In genomic region chr18:69638056-69638455, GRCh38 we compare ENCODE assay signal across 8 cellular contexts.
"Had no signal": no experiment of that assay in that cellular context is flagged by ENCODE, and none has a peak within 500 bp of the region (broad histone marks: within the 10 kb centered on the region; RNA-seq: fewer than 3 reads in every experiment).

No MANE protein-coding gene starts in this region.

- H3K27me3 Mint-ChIP-seq: IgD-negative memory B cell had no signal

- H3K4me1 Mint-ChIP-seq: IgD-negative memory B cell had no signal

- H3K36me3 Mint-ChIP-seq: IgD-negative memory B cell had no signal

- H3K27ac Mint-ChIP-seq: GM23338, H9, IgD-negative memory B cell had no signal

- DNase-seq: H9, HCEC 1CT, KG1 had no signal

- FAIRE-seq: H1, H54, HTR-8/SVneo had no signal

- ATAC-seq: GM23338 had no signal

- H3K9me3 Mint-ChIP-seq: GM23338, H9, IgD-negative memory B cell had no signal

- H3K4me2 ChIP-seq: GM23338 had no signal

- H3K4me3 Mint-ChIP-seq: GM23338, H9, IgD-negative memory B cell had no signal

- H2AFZ ChIP-seq: GM23338 had no signal

- H3K4me3 ChIP-seq: GM23338 had no signal
